Comparison of ENCODE assay signal across 8 cellular contexts in the genomic region with DNA sequence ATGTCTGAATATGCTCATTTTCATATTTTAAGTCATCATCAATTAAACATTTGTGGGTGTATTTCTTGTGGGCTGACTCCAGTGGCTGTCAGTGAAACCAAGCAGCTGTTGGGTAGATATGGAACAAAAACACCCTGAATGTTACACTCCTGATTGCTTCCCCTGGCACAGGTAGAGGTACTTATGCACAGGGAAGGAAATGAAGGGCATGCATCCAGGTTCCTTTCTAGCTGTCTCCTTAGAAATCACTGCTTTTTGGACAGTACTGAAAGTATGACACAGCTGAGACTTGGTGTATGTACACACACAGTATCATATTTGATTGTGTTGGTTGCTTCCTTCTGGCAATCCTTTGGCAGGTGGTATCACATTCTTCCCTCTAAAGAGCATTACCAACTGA.
"Had no signal": no experiment of that assay in that cellular context is flagged by ENCODE, and none has a peak within 500 bp of the region (broad histone marks: within the 10 kb centered on the region; RNA-seq: fewer than 3 reads in every experiment).

No MANE protein-coding gene starts in this region.

- H3K4me3 ChIP-seq: GM23338, HAP-1 had no signal

- DNase-seq: HFFc6 had no signal

- H3K36me3 ChIP-seq: HAP-1 had no signal

- H3K27ac ChIP-seq: HL-60 had no signal

- H3K4me1 ChIP-seq: HAP-1 had no signal

- ATAC-seq: GM23338, HCT116, HepG2 had no signal

- H3K9me3 ChIP-seq: HAP-1 had no signal

- FAIRE-seq: H1, H54, HepG2 had no signal
